Comparison of ENCODE assay signal across 8 cellular contexts in genomic region chr19:40799558-40800338, GRCh38. TPM values are rescaled to one million over a fixed set of nuclear protein-coding genes. Genes with fewer than 3 reads are reported as not detected.
A peak's percentile ranks its signal among the peaks of the same experiment; 100 is the strongest.
DNase-seq lines count a peak whose midpoint lies in the region; ATAC-seq and TF ChIP-seq lines count a peak whose summit lies in the region.

No MANE protein-coding gene starts in this region.

- H3K27me3 ChIP-seq in iPS-15b (ENCODE audit: control insufficient read depth, insufficient read depth, low read length), result no peaks in the 10 kb centered on the region
- H3K27me3 ChIP-seq in smooth muscle cell (ENCODE audit: low read depth), result no peaks in the 10 kb centered on the region

- TF ChIP-seq RAD21 in Ishikawa (IDR thresholded peaks at IDR 0.05; ENCODE audit: low read depth), result no peak

- H3K9me3 ChIP-seq in iPS-15b (ENCODE audit: control insufficient read depth, insufficient read depth, low read length) (no peaks in the 10 kb centered on the region), smooth muscle cell (replicated peaks; ENCODE audit: low read depth) (no peaks in the 10 kb centered on the region)

- H3K4me1 ChIP-seq in iPS-15b (ENCODE audit: control insufficient read depth, insufficient read depth, low read length), result peaks cover 21% of the 10 kb centered on the region
- H3K4me1 ChIP-seq in smooth muscle cell (ENCODE audit: low read depth), result peaks cover 15% of the 10 kb centered on the region

- peak overlapping the region; percentile 95 for H3K4me2 ChIP-seq in smooth muscle cell

- H3K4me3 ChIP-seq in iPS-15b (ENCODE audit: low read depth, low read length) (peak overlapping the region; percentile 82), smooth muscle cell (peak overlapping the region; percentile 94)

- peaks cover 50% of the 10 kb centered on the region for H4K20me1 ChIP-seq in smooth muscle cell (ENCODE audit: low read depth)

- TF ChIP-seq EP300 in Ishikawa (IDR thresholded peaks at IDR 0.05; ENCODE audit: borderline replicate concordance), result no peak

- DNase-seq in ELR (ENCODE audit: low read depth) (peak; percentile 52), smooth muscle cell (lab: John Stamatoyannopoulos, UW; ENCODE audit: unreplicated experiment) (no peak)
- no peak for DNase-seq in NK-92 treated with Interleukin-12 subunit alpha and Interleukin-12 subunit beta, amount 100 ng/mL, for 24 hours (lab: John Stamatoyannopoulos, UW)
- DNase-seq in central memory CD4-positive, alpha-beta T cell, result no peak

- peaks cover 6% of the 10 kb centered on the region for H3F3A ChIP-seq in smooth muscle cell (ENCODE audit: low read depth)

- ATAC-seq in GM18502 (IDR thresholded peaks at IDR 0.05; ENCODE audit: poor library complexity, unreplicated experiment), result no peak

- H3K9ac ChIP-seq in iPS-15b (ENCODE audit: low read depth, low read length), result peak overlapping the region; percentile 70
- H3K9ac ChIP-seq in smooth muscle cell (ENCODE audit: low read depth), result peak overlapping the region; percentile 94

- H2AFZ ChIP-seq in smooth muscle cell (ENCODE audit: low read depth), result no peak overlapping the region

- TF ChIP-seq CTCF in smooth muscle cell (IDR thresholded peaks at IDR 0.05; ENCODE audit: borderline replicate concordance, insufficient read depth, poor library complexity, severe bottlenecking), result no peak

- H3K79me2 ChIP-seq in smooth muscle cell (ENCODE audit: low read depth), result peaks cover 57% of the 10 kb centered on the region

- WGBS in smooth muscle cell (ENCODE audit: low lambda C conversion rate), result 5% methylated on average over 32 of the region's 40 CpGs

- H3K27ac ChIP-seq in angular gyrus (ENCODE audit: low read depth, low read length) (peak overlapping the region; percentile 90), smooth muscle cell (ENCODE audit: low read depth) (peak overlapping the region; percentile 83)

- H3K36me3 ChIP-seq in iPS-15b (ENCODE audit: control insufficient read depth, insufficient read depth, low read length), result peaks cover 35% of the 10 kb centered on the region
- H3K36me3 ChIP-seq in smooth muscle cell (ENCODE audit: low read depth), result no peaks in the 10 kb centered on the region

TF ChIP-seq in Ishikawa, 13 proteins besides CTCF, POLR2A, EP300 and RAD21:
- peak; percentile 69; the same call in 1 of the 2 replicates for TF ChIP-seq ZBTB7A (IDR thresholded peaks at IDR 0.05; ENCODE audit: low read depth)
- no peak for TF ChIP-seq TCF12 (IDR thresholded peaks at IDR 0.05; ENCODE audit: low read depth)

RNA-seq across cellular contexts. Expression of gene EGLN2, which starts 0.8 kb away (rescaled TPM):
- 25.1 and 26.7 TPM in 2 replicates for total RNA-seq in smooth muscle cell
- polyA plus RNA-seq in smooth muscle cell, result 77.1 and 90.5 TPM in 2 replicates

RNA-seq across cellular contexts. Expression of gene RAB4B, which starts 21.7 kb away (rescaled TPM):
- 10.6 and 12.1 TPM in 2 replicates for total RNA-seq in smooth muscle cell
- polyA plus RNA-seq in smooth muscle cell, result 39.5 and 43.5 TPM in 2 replicates

RNA-seq across cellular contexts. Expression of gene MIA, which starts 24.4 kb away (rescaled TPM):
- 3.8 TPM in 1 of 2 replicates, not detected in the other for total RNA-seq in smooth muscle cell
- 2.4 and 4.0 TPM in 2 replicates for polyA plus RNA-seq in smooth muscle cell

RNA-seq across cellular contexts. Expression of gene SNRPA, which starts 48.7 kb away (rescaled TPM):
- 30.3 and 39.3 TPM in 2 replicates for total RNA-seq in smooth muscle cell
- 87.7 TPM in 2 replicates for polyA plus RNA-seq in smooth muscle cell

RNA-seq across cellular contexts. Expression of gene ACTMAP, which starts 49.5 kb away (rescaled TPM):
- 2.0 and 2.9 TPM in 2 replicates for total RNA-seq in smooth muscle cell
- 8.6 and 8.7 TPM in 2 replicates for polyA plus RNA-seq in smooth muscle cell
